ENCODE assay signal across 8 cellular contexts in genomic region chr16:4505356-4506153, GRCh38. TPM values are rescaled to one million over a fixed set of nuclear protein-coding genes. Genes with fewer than 3 reads are reported as not detected.
DNase-seq lines count a peak whose midpoint lies in the region; ATAC-seq and TF ChIP-seq lines count a peak whose summit lies in the region.

No MANE protein-coding gene starts in this region.

- TF ChIP-seq CTCF in left ventricle myocardium inferior (IDR thresholded peaks at IDR 0.05; ENCODE audit: borderline replicate concordance), result no peak

- DNase-seq in GM19238 (ENCODE audit: insufficient read length, low spot score) (peak; percentile 76), left ventricle myocardium inferior (no peak), NCI-H2081 treated with DMSO at 0.1 percent for 48 hours (lab: John Stamatoyannopoulos, UW) (no peak)
- peak; percentile 86 for DNase-seq in activated CD4-positive, alpha-beta memory T cell treated with anti-CD3 and anti-CD28 coated beads for 36 hours
- peak; percentile 37 to 71 for DNase-seq in stimulated activated CD8-positive, alpha-beta memory T cell treated with anti-CD3 and anti-CD28 coated beads, Interleukin-7, amount 100 ng/mL, for 48 hours (ENCODE audit: extremely low read depth in 1 of 2, low read depth in 1 of 2)

- CTCF ChIA-PET in activated CD4-positive, alpha-beta memory T cell treated with anti-CD3 and anti-CD28 coated beads for 36 hours (lab: Charles Lee), result interaction anchor here (0.7 to 5.3 kb wide), 23 partner anchors 9 to 144 kb away, joined by 3 to 84 read pairs (median 5); partner anchors contain the start of genes CDIP1, HMOX2 and MGRN1

- no peaks in the 10 kb centered on the region for H3K9me3 ChIP-seq in left ventricle myocardium inferior (replicated peaks)

- H3K27ac ChIP-seq in left ventricle myocardium inferior (replicated peaks), result peak overlapping the region; percentile 30

- ATAC-seq in HG03469 (IDR thresholded peaks at IDR 0.05; ENCODE audit: unreplicated experiment), result peak; percentile 60
- ATAC-seq in HG03457 (IDR thresholded peaks at IDR 0.05; ENCODE audit: unreplicated experiment), result no peak
- ATAC-seq in GM18858 (IDR thresholded peaks at IDR 0.05; ENCODE audit: unreplicated experiment), result no peak

- peaks cover 24% of the 10 kb centered on the region for H3K36me3 Mint-ChIP-seq in activated CD4-positive, alpha-beta memory T cell treated with anti-CD3 and anti-CD28 coated beads for 36 hours

- H3K27me3 ChIP-seq in left ventricle myocardium inferior (ENCODE audit: low read depth), result no peaks in the 10 kb centered on the region

- H3K36me3 ChIP-seq in left ventricle myocardium inferior, result peaks cover 51% of the 10 kb centered on the region

- POLR2A ChIA-PET in activated CD4-positive, alpha-beta memory T cell treated with anti-CD3 and anti-CD28 coated beads for 36 hours (lab: Charles Lee), result interaction anchor here (0.5 to 2.1 kb wide), 6 partner anchors 9 to 263 kb away, joined by 3 to 12 read pairs (median 4); partner anchors contain the start of gene HMOX2

- H3K27me3 Mint-ChIP-seq in activated CD4-positive, alpha-beta memory T cell treated with anti-CD3 and anti-CD28 coated beads for 36 hours, result no peaks in the 10 kb centered on the region

- H3K9me3 Mint-ChIP-seq in activated CD4-positive, alpha-beta memory T cell treated with anti-CD3 and anti-CD28 coated beads for 36 hours, result no peaks in the 10 kb centered on the region

- no peak overlapping the region for H3K4me3 ChIP-seq in left ventricle myocardium inferior

- peaks cover 61% of the 10 kb centered on the region for H3K4me1 ChIP-seq in left ventricle myocardium inferior

- H3K4me1 Mint-ChIP-seq in activated CD4-positive, alpha-beta memory T cell treated with anti-CD3 and anti-CD28 coated beads for 36 hours (ENCODE audit: low read depth), result peaks cover 53% of the 10 kb centered on the region

- peak overlapping the region; percentile 38 for H3K4me3 Mint-ChIP-seq in activated CD4-positive, alpha-beta memory T cell treated with anti-CD3 and anti-CD28 coated beads for 36 hours

- intact Hi-C loops in activated CD4-positive, alpha-beta memory T cell treated with anti-CD3 and anti-CD28 coated beads for 36 hours (cut with micrococcal nuclease), result loop anchor here (1.0 to 2.0 kb wide), 4 partner anchors 29 to 111 kb away; partner anchors contain the start of gene HMOX2
- intact Hi-C loops in left ventricle myocardium inferior (cut with micrococcal nuclease), result no loop called here

- H3K27ac Mint-ChIP-seq in activated CD4-positive, alpha-beta memory T cell treated with anti-CD3 and anti-CD28 coated beads for 36 hours, result peak overlapping the region; percentile 93

RNA-seq across cellular contexts. Expression of gene HMOX2, which starts 29.4 kb away (rescaled TPM):
- 10 to 100 TPM; 69.1 to 76.0 TPM for total RNA-seq in activated CD4-positive, alpha-beta memory T cell treated with anti-CD3 and anti-CD28 coated beads for 36 hours
- total RNA-seq in left ventricle myocardium inferior, result 115 TPM

RNA-seq across cellular contexts. Expression of gene NMRAL1, which starts 31.1 kb away (rescaled TPM):
- 10 to 100 TPM; 50.5 to 55.0 TPM for total RNA-seq in activated CD4-positive, alpha-beta memory T cell treated with anti-CD3 and anti-CD28 coated beads for 36 hours
- 21.9 TPM for total RNA-seq in left ventricle myocardium inferior

RNA-seq across cellular contexts. Expression of gene CDIP1, which starts 33.0 kb away (rescaled TPM):
- 10 to 100 TPM; 25.7 to 27.5 TPM for total RNA-seq in activated CD4-positive, alpha-beta memory T cell treated with anti-CD3 and anti-CD28 coated beads for 36 hours
- total RNA-seq in left ventricle myocardium inferior, result 48.5 TPM

RNA-seq across cellular contexts. Expression of gene C16orf96, which starts 50.6 kb away (rescaled TPM):
- total RNA-seq in activated CD4-positive, alpha-beta memory T cell treated with anti-CD3 and anti-CD28 coated beads for 36 hours, result under 1 TPM; 0.07 to 0.17 TPM
- total RNA-seq in left ventricle myocardium inferior, result 0.08 TPM

Comparison
In these comparisons a context has a peak if more than half of its experiments do, and no peak if none do; other contexts are left out.
1. DNase-seq: peak in GM19238 (single experiment), activated CD4-positive, alpha-beta memory T cell treated with anti-CD3 and anti-CD28 coated beads for 36 hours (single experiment) and stimulated activated CD8-positive, alpha-beta memory T cell treated with anti-CD3 and anti-CD28 coated beads, Interleukin-7, amount 100 ng/mL, for 48 hours (2 of 2); none in left ventricle myocardium inferior (single experiment) and NCI-H2081 treated with DMSO at 0.1 percent for 48 hours (single experiment).